Comparison of ENCODE assay signal across 10 cellular contexts in the genomic region with DNA sequence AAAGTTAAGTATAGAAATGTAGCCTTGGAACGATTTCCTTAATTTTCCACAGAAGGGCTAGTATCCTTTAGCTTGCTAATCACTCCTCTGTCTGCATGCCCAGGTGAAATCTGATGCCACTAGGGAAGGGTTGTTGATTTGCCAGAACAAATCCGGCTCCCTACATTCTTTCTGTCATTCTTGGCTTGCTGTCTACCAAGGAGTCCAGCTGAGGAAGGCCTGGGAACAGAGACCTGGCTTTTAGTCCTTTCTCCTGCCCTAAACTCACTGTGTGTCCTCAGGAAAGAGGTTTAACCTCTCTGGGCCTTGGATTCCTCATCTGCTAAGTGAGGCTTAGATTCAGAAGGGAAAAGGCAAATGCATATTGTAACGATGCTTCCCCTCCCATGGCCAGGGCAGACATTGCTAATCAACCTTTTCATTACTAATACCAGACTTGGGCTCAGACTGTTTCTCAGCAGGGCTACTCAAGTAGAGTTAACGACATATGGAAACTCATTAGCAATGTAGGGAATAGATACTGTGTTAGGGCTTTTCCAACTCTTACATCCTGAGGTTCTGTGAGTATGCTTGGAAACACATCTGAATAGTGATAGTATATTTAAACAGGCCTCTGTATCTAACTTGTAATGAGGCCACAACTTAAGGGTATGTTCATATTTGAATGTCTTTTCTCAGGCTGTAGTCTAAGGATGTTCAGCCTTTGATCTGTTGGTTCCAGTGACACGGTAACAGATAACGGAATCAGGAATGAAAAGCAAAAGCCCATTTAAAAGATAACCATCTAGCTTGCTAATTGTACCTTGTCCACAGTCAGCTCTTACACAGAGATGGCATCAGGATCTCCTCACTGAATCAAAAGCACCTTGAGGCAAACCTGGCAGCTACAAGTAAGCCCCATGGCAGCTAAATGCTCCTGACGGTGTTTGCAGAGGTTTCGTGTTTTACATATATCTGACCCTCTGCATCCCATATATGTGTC.
DNase-seq lines count a peak whose midpoint lies in the region; TF ChIP-seq lines count a peak whose summit lies in the region.
"Had no signal": no experiment of that assay in that cellular context is flagged by ENCODE, and none has a peak within 500 bp of the region (broad histone marks: within the 10 kb centered on the region; RNA-seq: fewer than 3 reads in every experiment).

No MANE protein-coding gene starts in this region.

- no peaks in the 10 kb centered on the region for H3K36me3 ChIP-seq in parathyroid adenoma (ENCODE audit: control insufficient read depth, insufficient read depth, low read length)

- peaks cover 8% of the 10 kb centered on the region for H3K79me2 ChIP-seq in parathyroid adenoma

- TF ChIP-seq CTCF in parathyroid adenoma (IDR thresholded peaks at IDR 0.05), result no peak

- H3K4me1 ChIP-seq in parathyroid adenoma, result peaks cover 10% of the 10 kb centered on the region

- no peaks in the 10 kb centered on the region for H3K9me3 ChIP-seq in parathyroid adenoma (ENCODE audit: control insufficient read depth, low read length)
- H3K9me3 ChIP-seq: body of pancreas had no signal

- no peak overlapping the region for H3K27ac ChIP-seq in parathyroid adenoma
- H3K27ac ChIP-seq: body of pancreas had no signal

- no peak overlapping the region for H3K4me3 ChIP-seq in parathyroid adenoma (ENCODE audit: low read depth, low read length)
- H3K4me3 ChIP-seq: body of pancreas, smooth muscle cell had no signal

- H2AFZ ChIP-seq in parathyroid adenoma, result no peak overlapping the region

- H3K4me2 ChIP-seq in parathyroid adenoma (ENCODE audit: low read length), result peak overlapping the region; percentile 16
- H3K4me2 ChIP-seq: smooth muscle cell had no signal

- no peaks in the 10 kb centered on the region for H3K27me3 ChIP-seq in parathyroid adenoma (ENCODE audit: control insufficient read depth, insufficient read depth, low read length)
- H3K27me3 ChIP-seq: body of pancreas had no signal

- H3K9ac ChIP-seq in parathyroid adenoma, result no peak overlapping the region

- peak; percentile 35 for DNase-seq in DMS 273 treated with DMSO at 0.1 percent for 48 hours (lab: John Stamatoyannopoulos, UW)
- peak; percentile 31 for DNase-seq in NCI-H226
- peak; percentile 84 for DNase-seq in fibroblast of gingiva (ENCODE audit: low read depth)
- no peak for DNase-seq in SW 1271 (lab: John Stamatoyannopoulos, UW)
- no peak for DNase-seq in SKM-1 treated with dmso at 0.1 percent for 144 hours (lab: John Stamatoyannopoulos, UW; ENCODE audit: unreplicated experiment)
- DNase-seq in hippocampal formation (lab: John Stamatoyannopoulos, UW), result no peak
- DNase-seq in NCI-H187 (lab: John Stamatoyannopoulos, UW), result no peak
- DNase-seq: body of pancreas had no signal

Comparison
In these comparisons a context has a peak if more than half of its experiments do, and no peak if none do; other contexts are left out.
1. DNase-seq: peak in DMS 273 treated with DMSO at 0.1 percent for 48 hours (single experiment), NCI-H226 (single experiment) and fibroblast of gingiva (single experiment); none in SW 1271 (0 of 2), SKM-1 treated with dmso at 0.1 percent for 144 hours (single experiment), hippocampal formation (0 of 2) and NCI-H187 (0 of 2).